Comparison of ENCODE assay signal across 15 cellular contexts in genomic region chr22:48705159-48705916, GRCh38.
"Had no signal": no experiment of that assay in that cellular context is flagged by ENCODE, and none has a peak within 500 bp of the region (broad histone marks: within the 10 kb centered on the region; RNA-seq: fewer than 3 reads in every experiment).

No MANE protein-coding gene starts in this region.

- H3K36me3 Mint-ChIP-seq: stimulated activated naive B cell treated with anti-CD40 and anti-IgM and Interleukin-4, amounts not matched to agents 10 μg/mL and 1 μg/mL and 100 μg/mL, for 72 hours had no signal

- H3K4me3 ChIP-seq: gastroesophageal sphincter, left lung, ovary, transverse colon had no signal

- DNase-seq: activated B cell treated with CpG ODN at 0.5 μM for 24 hours; activated CD4-positive, alpha-beta T cell treated with anti-CD3 and anti-CD28 coated beads for 48 hours; activated CD8-positive, alpha-beta T cell treated with anti-CD3 and anti-CD28 coated beads, Interleukin-2, amount 10 ng/mL, durations not matched to agents 7 days and 5 days; activated naive CD4-positive, alpha-beta T cell; erythroblast; mesendoderm; nephron progenitor cell; SIG-M5; stimulated activated CD4-positive, alpha-beta T cell treated with anti-CD3 and anti-CD28 coated beads, Interleukin-4, amount 100 ng/mL, for 1 hour; stimulated activated naive B cell treated with anti-CD40 and anti-IgM and Interleukin-4, amounts not matched to agents 10 μg/mL and 1 μg/mL and 100 μg/mL, for 72 hours; transverse colon had no signal

- H3K9me3 ChIP-seq: gastroesophageal sphincter, left lung, ovary, transverse colon had no signal

- H3K4me1 ChIP-seq: gastroesophageal sphincter, left lung, transverse colon had no signal

- H3K27ac Mint-ChIP-seq: activated B cell treated with CpG ODN at 0.5 μM for 24 hours; activated CD8-positive, alpha-beta T cell treated with anti-CD3 and anti-CD28 coated beads, Interleukin-2, amount 10 ng/mL, durations not matched to agents 7 days and 5 days; nephron progenitor cell; stimulated activated naive B cell treated with anti-CD40 and anti-IgM and Interleukin-4, amounts not matched to agents 10 μg/mL and 1 μg/mL and 100 μg/mL, for 72 hours; T-helper 17 cell had no signal

- H3K27ac ChIP-seq: gastroesophageal sphincter, left lung, ovary, transverse colon had no signal

- H3K4me1 Mint-ChIP-seq: activated B cell treated with CpG ODN at 0.5 μM for 24 hours; stimulated activated naive B cell treated with anti-CD40 and anti-IgM and Interleukin-4, amounts not matched to agents 10 μg/mL and 1 μg/mL and 100 μg/mL, for 72 hours; T-helper 17 cell had no signal

- H3K27me3 ChIP-seq: left lung, ovary, transverse colon had no signal

- H3K4me3 Mint-ChIP-seq: activated B cell treated with CpG ODN at 0.5 μM for 24 hours; activated CD8-positive, alpha-beta T cell treated with anti-CD3 and anti-CD28 coated beads, Interleukin-2, amount 10 ng/mL, durations not matched to agents 7 days and 5 days; nephron progenitor cell; stimulated activated naive B cell treated with anti-CD40 and anti-IgM and Interleukin-4, amounts not matched to agents 10 μg/mL and 1 μg/mL and 100 μg/mL, for 72 hours; T-helper 17 cell had no signal

- H3K36me3 ChIP-seq: gastroesophageal sphincter, left lung, ovary, transverse colon had no signal

- H3K27me3 Mint-ChIP-seq: activated B cell treated with CpG ODN at 0.5 μM for 24 hours; stimulated activated naive B cell treated with anti-CD40 and anti-IgM and Interleukin-4, amounts not matched to agents 10 μg/mL and 1 μg/mL and 100 μg/mL, for 72 hours; T-helper 17 cell had no signal

- H3K9me3 Mint-ChIP-seq: activated B cell treated with CpG ODN at 0.5 μM for 24 hours; nephron progenitor cell; stimulated activated naive B cell treated with anti-CD40 and anti-IgM and Interleukin-4, amounts not matched to agents 10 μg/mL and 1 μg/mL and 100 μg/mL, for 72 hours had no signal

- ATAC-seq: activated CD8-positive, alpha-beta T cell treated with anti-CD3 and anti-CD28 coated beads, Interleukin-2, amount 10 ng/mL, durations not matched to agents 7 days and 5 days; gastroesophageal sphincter; left lung; stimulated activated naive B cell treated with anti-CD40 and anti-IgM and Interleukin-4, amounts not matched to agents 10 μg/mL and 1 μg/mL and 100 μg/mL, for 72 hours; T-helper 17 cell had no signal
